24 cellular contexts compared by ENCODE assay signal in genomic region chr13:113121928-113122420, GRCh38. TPM values are rescaled to one million over a fixed set of nuclear protein-coding genes. Genes with fewer than 3 reads are reported as not detected.
DNase-seq lines count a peak whose midpoint lies in the region; ATAC-seq and TF ChIP-seq lines count a peak whose summit lies in the region.
"Had no signal": no experiment of that assay in that cellular context is flagged by ENCODE, and none has a peak within 500 bp of the region (broad histone marks: within the 10 kb centered on the region; RNA-seq: fewer than 3 reads in every experiment).

No MANE protein-coding gene starts in this region.

- no peak for TF ChIP-seq CTCF in endodermal cell (conservative IDR thresholded peaks at IDR 0.05)
- no peak for TF ChIP-seq CTCF in right lobe of liver (IDR thresholded peaks at IDR 0.05)

- peaks cover 9% of the 10 kb centered on the region for H3K27me3 Mint-ChIP-seq in endodermal cell (ENCODE audit: insufficient read depth)

- 92 to 99% methylated on average over 10 to 13 of the region's 13 CpGs for WGBS in endodermal cell (ENCODE audit: insufficient coverage in 1 of 2, insufficient read length in 1 of 2), 2 experiments
- WGBS in right lobe of liver (ENCODE audit: insufficient coverage, low coverage, low lambda C conversion rate, missing lambda C conversion rate) = 47% methylated on average over 3 of the region's 13 CpGs

- no peak overlapping the region for H3K9ac ChIP-seq in endodermal cell (ENCODE audit: extremely low read depth, low read length, poor library complexity, severe bottlenecking)

- in situ Hi-C loops in HAP-1 (cut with MboI; ENCODE audit: low sequenced_read_pairs) = no loop called here

- H3K27ac ChIP-seq in endodermal cell (ENCODE audit: low read depth, low read length) (no peak overlapping the region), right lobe of liver (peak overlapping the region; percentile 28 to 90 (median 29)), skin epidermis (peak overlapping the region in 12 of 21 experiments; percentile 14 to 78 (median 54))

- peak; percentile 1 to 12 (median 3) for ATAC-seq in right lobe of liver
- no peak for ATAC-seq in GM19023 (IDR thresholded peaks at IDR 0.05; ENCODE audit: unreplicated experiment)
- ATAC-seq: CD8-positive, alpha-beta T cell; natural killer cell had no signal

- H3K9me3 ChIP-seq in endodermal cell (ENCODE audit: control insufficient read depth, low read length) (no peaks in the 10 kb centered on the region), right lobe of liver (no peaks in the 10 kb centered on the region), HAP-1 (no peaks in the 10 kb centered on the region)
- H3K9me3 ChIP-seq: MG63 had no signal

- H3K36me3 ChIP-seq in H7 (replicated peaks; ENCODE audit: control insufficient read depth, insufficient read depth, low read length) (no peaks in the 10 kb centered on the region), endodermal cell (ENCODE audit: control insufficient read depth, insufficient read depth, low read length) (no peaks in the 10 kb centered on the region), right lobe of liver (no peaks in the 10 kb centered on the region), HAP-1 (replicated peaks) (no peaks in the 10 kb centered on the region)
- H3K36me3 ChIP-seq: MG63 had no signal

- peaks cover 4% of the 10 kb centered on the region for H3K36me3 Mint-ChIP-seq in endodermal cell (ENCODE audit: low read depth)
- H3K36me3 Mint-ChIP-seq: CD8-positive, alpha-beta T cell; natural killer cell had no signal

- intact Hi-C loops in right lobe of liver (cut with DNase I) = no loop called here

- H3K27me3 ChIP-seq in H7 (ENCODE audit: control insufficient read depth, insufficient read depth, low read length) (no peaks in the 10 kb centered on the region), endodermal cell (ENCODE audit: control insufficient read depth, insufficient read depth, low read length, poor library complexity, severe bottlenecking) (peaks cover 7% of the 10 kb centered on the region), right lobe of liver (no peaks in the 10 kb centered on the region), HAP-1 (ENCODE audit: low read depth) (no peaks in the 10 kb centered on the region)
- H3K27me3 ChIP-seq: MG63 had no signal

- TF ChIP-seq POLR2A in right lobe of liver (IDR thresholded peaks at IDR 0.05) = no peak

- peak overlapping the region; percentile 74 for H3K27ac Mint-ChIP-seq in endodermal cell
- H3K27ac Mint-ChIP-seq: CD8-positive, alpha-beta T cell; natural killer cell; stimulated activated naive CD8-positive, alpha-beta T cell treated with anti-CD3 and anti-CD28 coated beads, Interleukin-15, Interleukin-2, amounts not matched to agents 100 ng/mL and 50 ng/mL, for 24 hours had no signal

- peaks cover 8% of the 10 kb centered on the region for H3K4me1 ChIP-seq in endodermal cell (ENCODE audit: control insufficient read depth, insufficient read depth, low read length)
- peaks cover 0 to 15% (median 4%) of the 10 kb centered on the region in 4 donors for H3K4me1 ChIP-seq in right lobe of liver
- H3K4me1 ChIP-seq in HAP-1 = no peaks in the 10 kb centered on the region

- H3K9me3 Mint-ChIP-seq in endodermal cell = no peaks in the 10 kb centered on the region
- H3K9me3 Mint-ChIP-seq: CD8-positive, alpha-beta T cell; natural killer cell; stimulated activated naive CD8-positive, alpha-beta T cell treated with anti-CD3 and anti-CD28 coated beads, Interleukin-15, Interleukin-2, amounts not matched to agents 100 ng/mL and 50 ng/mL, for 24 hours had no signal

- H3K4me1 Mint-ChIP-seq in endodermal cell = peaks cover 12% of the 10 kb centered on the region
- H3K4me1 Mint-ChIP-seq: natural killer cell had no signal

- peak; percentile 61 for DNase-seq in H7
- DNase-seq in endodermal cell = no peak
- peak in 2 of 3 donors; percentile 53 to 56 for DNase-seq in right lobe of liver
- no peak for DNase-seq in HAP-1 (ENCODE audit: low spot score in 2 of 2)
- DNase-seq in NCI-H2227 (lab: John Stamatoyannopoulos, UW; ENCODE audit: unreplicated experiment) = no peak
- DNase-seq in HT-29 (ENCODE audit: low spot score) = no peak
- DNase-seq: activated CD4-positive, CD25-positive, alpha-beta regulatory T cell; activated gamma-delta T cell treated with Interleukin-2 at 50 U/mL for 16 hours; amygdala; CD8-positive, alpha-beta T cell; MG63; natural killer cell; NCI-H2029; SIG-M5; T-helper 2 cell had no signal

- no peak overlapping the region for H3K4me3 ChIP-seq in H7 (ENCODE audit: insufficient read depth, low read depth, low read length)
- no peak overlapping the region for H3K4me3 ChIP-seq in endodermal cell (ENCODE audit: low read length)
- peak overlapping the region in 2 of 3 donors; percentile 58 to 70 for H3K4me3 ChIP-seq in right lobe of liver
- H3K4me3 ChIP-seq in skin epidermis = no peak overlapping the region
- H3K4me3 ChIP-seq in HAP-1 = no peak overlapping the region
- H3K4me3 ChIP-seq: lung, MG63 had no signal

- H3K4me3 Mint-ChIP-seq in endodermal cell = no peak overlapping the region
- H3K4me3 Mint-ChIP-seq: CD8-positive, alpha-beta T cell; natural killer cell; stimulated activated naive CD8-positive, alpha-beta T cell treated with anti-CD3 and anti-CD28 coated beads, Interleukin-15, Interleukin-2, amounts not matched to agents 100 ng/mL and 50 ng/mL, for 24 hours had no signal

RNA-seq across cellular contexts. Expression of gene F10, which starts 0.6 kb away (rescaled TPM):
- 1.3 and 2.1 TPM in 2 replicates for total RNA-seq in H7 (2014; rRNA removed; shearing (Covaris generic))
- total RNA-seq in endodermal cell (10 to 100 TPM; 18.7 to 32.4 TPM), right lobe of liver (100 to 1,000 TPM; 108 to 157 (median 132) TPM)
- 15.5 TPM for polyA plus RNA-seq in endodermal cell (2013, experiment 1 of 2)
- polyA plus RNA-seq in endodermal cell (2013, experiment 2 of 2) = 18.2 TPM
- total RNA-seq in HT-29 (2014; rRNA removed; shearing (Covaris generic)) = 0.05 TPM in 1 of 2 replicates, not detected in the other
- total RNA-seq: activated CD8-positive, alpha-beta memory T cell treated with anti-CD3 and anti-CD28 coated beads for 36 hours; CD8-positive, alpha-beta T cell; natural killer cell had no signal

RNA-seq across cellular contexts. Expression of gene F7, which starts 16.4 kb away (rescaled TPM):
- 0.28 and 1.5 TPM in 2 replicates for total RNA-seq in H7 (2014; rRNA removed; shearing (Covaris generic))
- total RNA-seq in endodermal cell = 1 to 10 TPM; 4.7 to 6.4 TPM
- 2.3 TPM for polyA plus RNA-seq in endodermal cell (2013, experiment 1 of 2)
- polyA plus RNA-seq in endodermal cell (2013, experiment 2 of 2) = 1.2 TPM
- total RNA-seq in right lobe of liver = 100 to 1,000 TPM in 2 of 6 experiments, 10 to 100 TPM in 4; 42.9 to 147 (median 84.2) TPM
- total RNA-seq in HT-29 (2014; rRNA removed; shearing (Covaris generic)) = not detected in 2 replicates
- total RNA-seq: CD8-positive, alpha-beta T cell; pulmonary artery endothelial cell had no signal

RNA-seq across cellular contexts. Expression of gene PROZ, which starts 36.5 kb away (rescaled TPM):
- not detected in 2 replicates for total RNA-seq in H7 (2014; rRNA removed; shearing (Covaris generic))
- total RNA-seq in endodermal cell = under 1 TPM; 0.40 to 0.84 TPM
- 0.53 TPM for polyA plus RNA-seq in endodermal cell (2013, experiment 1 of 2)
- polyA plus RNA-seq in endodermal cell (2013, experiment 2 of 2) = not detected
- total RNA-seq in right lobe of liver = 10 to 100 TPM; 11.2 to 71.2 (median 56.9) TPM
- total RNA-seq in HT-29 (2014; rRNA removed; shearing (Covaris generic)) = not detected in 2 replicates
- total RNA-seq: activated CD8-positive, alpha-beta memory T cell treated with anti-CD3 and anti-CD28 coated beads for 36 hours; CD8-positive, alpha-beta T cell; cerebellum; frontal cortex; lung; NCI-H460; pulmonary artery endothelial cell had no signal
- polyA plus RNA-seq: lung had no signal

Comparison
In these comparisons a context has a peak if more than half of its experiments do, and no peak if none do; other contexts are left out.
1. DNase-seq: peak in H7 (single experiment) and right lobe of liver (2 of 3); none in endodermal cell (single experiment), HAP-1 (0 of 2), NCI-H2227 (single experiment) and HT-29 (single experiment).
2. H3K4me3 ChIP-seq: peak in right lobe of liver (2 of 3); none in H7 (single experiment), endodermal cell (single experiment), skin epidermis (0 of 7) and HAP-1 (single experiment).
3. RNA of gene F7, which starts 16.4 kb away (total RNA-seq): 42.9 to 147 TPM in right lobe of liver; 4.7 to 6.4 TPM in endodermal cell, 0.28 to 1.5 TPM in H7 and not detected in HT-29; every median in the first group is over 4 times any median in the second.
4. RNA of gene PROZ, which starts 36.5 kb away (total RNA-seq): 11.2 to 71.2 TPM in right lobe of liver; 0.40 to 0.84 TPM in endodermal cell, not detected in H7 and not detected in HT-29; every median in the first group is over 4 times any median in the second.